Comparison of ENCODE assay signal across 9 cellular contexts in the genomic region with DNA sequence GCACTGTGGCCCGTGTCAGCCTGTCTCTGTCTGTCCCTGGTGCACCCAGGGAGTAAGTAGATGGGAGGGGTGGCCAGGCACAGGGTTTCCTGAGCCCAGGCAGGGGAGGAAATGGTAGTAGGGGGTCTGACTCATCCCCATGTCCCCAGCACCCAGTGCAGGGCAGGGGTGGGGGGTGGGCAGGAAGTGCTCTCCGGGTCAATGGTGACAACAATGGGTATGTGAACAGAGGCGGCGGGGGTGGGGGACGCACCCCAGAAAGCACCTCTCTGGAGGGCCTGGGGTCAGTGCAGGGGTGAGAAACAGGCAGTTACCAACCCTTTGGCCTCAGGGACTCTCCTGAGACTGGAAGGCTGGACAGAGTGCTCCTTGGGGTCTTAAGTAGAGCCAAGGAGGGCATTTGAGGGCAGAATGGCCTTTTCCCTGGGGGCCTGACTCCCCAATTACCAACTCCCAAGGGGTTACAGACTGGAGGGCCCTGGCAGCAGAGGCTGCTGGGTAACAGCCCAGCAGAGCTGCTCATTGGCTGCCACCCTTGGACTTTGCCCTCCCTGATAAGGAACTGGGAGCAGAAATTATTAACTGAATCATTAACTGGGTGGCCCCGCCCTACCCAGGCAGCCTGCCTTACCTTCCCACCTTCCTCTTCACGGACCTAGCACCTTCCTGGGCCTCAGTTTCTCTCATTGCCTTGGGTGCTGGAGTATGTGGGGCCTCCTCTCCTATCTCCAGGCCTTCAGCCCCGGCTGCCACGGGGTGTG. TPM values are rescaled to one million over a fixed set of nuclear protein-coding genes. Genes with fewer than 3 reads are reported as not detected.
A peak's percentile ranks its signal among the peaks of the same experiment; 100 is the strongest.
DNase-seq lines count a peak whose midpoint lies in the region; ATAC-seq, FAIRE-seq and TF ChIP-seq lines count a peak whose summit lies in the region.
"Had no signal": no experiment of that assay in that cellular context is flagged by ENCODE, and none has a peak within 500 bp of the region (broad histone marks: within the 10 kb centered on the region; RNA-seq: fewer than 3 reads in every experiment).

No MANE protein-coding gene starts in this region.

- H2AK5ac ChIP-seq in H1 (ENCODE audit: low read depth, low read length) = peak overlapping the region; percentile 83; the same call in 1 of the 2 replicates

- H2BK20ac ChIP-seq in H1 (ENCODE audit: low read length) = peak overlapping the region; percentile 34; the same call in 1 of the 2 replicates

- TF ChIP-seq RAD21 in H1 (IDR thresholded peaks at IDR 0.05 in 1 of 2, conservative IDR thresholded peaks at IDR 0.05 in 1 of 2; ENCODE audit: low read depth in 2 of 2, low read length in 2 of 2) = no peak

- no peaks in the 10 kb centered on the region for H4K20me1 ChIP-seq in OCI-LY7 (ENCODE audit: insufficient read depth, low read length)
- peaks cover 0 to 1% of the 10 kb centered on the region in 2 experiments for H4K20me1 ChIP-seq in H1 (replicated peaks in 1 of 2; ENCODE audit: control insufficient read depth in 1 of 2, insufficient read depth in 2 of 2, low read length in 2 of 2)

- H3K27ac ChIP-seq in OCI-LY7 (ENCODE audit: low read depth, low read length, poor library complexity, severe bottlenecking) = no peak overlapping the region
- H3K27ac ChIP-seq in H1 (ENCODE audit: low read depth, low read length) = no peak overlapping the region
- peak overlapping the region in 1 of 2 donors; percentile 70 for H3K27ac ChIP-seq in coronary artery
- H3K27ac ChIP-seq: neutrophil had no signal

- H3K18ac ChIP-seq in H1 (ENCODE audit: extremely low read depth, low read length) = peak overlapping the region; percentile 38; the same call in 1 of the 2 replicates

- no peaks in the 10 kb centered on the region for H3K36me3 Mint-ChIP-seq in stimulated activated naive B cell treated with anti-CD40 and anti-IgM and Interleukin-4, amounts not matched to agents 10 μg/mL and 1 μg/mL and 100 μg/mL, for 72 hours

- H4K8ac ChIP-seq in H1 (ENCODE audit: extremely low read depth, insufficient read depth, low read length) = no peak overlapping the region

- POLR2A ChIA-PET in OCI-LY7 (lab: Charles Lee) (no interaction called here), H1 (lab: Charles Lee; ENCODE audit: partially characterized antibody) (interaction anchor here (3.5 kb wide), 1 partner anchor 36 kb away, joined by 13 read pairs; the partner anchor contains the start of genes FEN1 and TMEM258)

- no peak overlapping the region for H4K91ac ChIP-seq in H1 (replicated peaks; ENCODE audit: insufficient read length, low read length)

- TF ChIP-seq POLR2A in H1 (IDR thresholded peaks at IDR 0.05; ENCODE audit: control extremely low read depth in 1 of 2, low read depth in 2 of 2, low read length in 2 of 2) = no peak

- no peaks in the 10 kb centered on the region for H3K9me3 ChIP-seq in OCI-LY7 (ENCODE audit: low read length)
- no peaks in the 10 kb centered on the region for H3K9me3 ChIP-seq in H1 (ENCODE audit: insufficient read depth in 2 of 2, low read depth in 1 of 2, low read length in 1 of 2)
- H3K9me3 ChIP-seq: neutrophil had no signal

- H3K27me3 Mint-ChIP-seq in stimulated activated naive B cell treated with anti-CD40 and anti-IgM and Interleukin-4, amounts not matched to agents 10 μg/mL and 1 μg/mL and 100 μg/mL, for 72 hours = peaks cover 27 to 69% of the 10 kb centered on the region in 2 donors

- peak; percentile 16 for DNase-seq in activated naive CD4-positive, alpha-beta T cell treated with Interleukin-2 at 50 U/mL for 16 hours
- DNase-seq in activated naive CD4-positive, alpha-beta T cell treated with anti-CD3 and anti-CD28 coated beads, Interleukin-2, amount 50 U/mL, for 16 hours = no peak
- no peak for DNase-seq in OCI-LY7 (ENCODE audit: low spot score)
- no peak for DNase-seq in H1 (ENCODE audit: low read depth in 1 of 2, low spot score in 2 of 2)
- no peak for DNase-seq in stimulated activated naive B cell treated with anti-CD40 and anti-IgM and Interleukin-4, amounts not matched to agents 10 μg/mL and 1 μg/mL and 100 μg/mL, for 72 hours
- no peak for DNase-seq in AG20443 (ENCODE audit: low spot score)
- DNase-seq in coronary artery (ENCODE audit: low spot score) = no peak
- no peak for DNase-seq in occipital lobe (lab: John Stamatoyannopoulos, UW)

- no peak for TF ChIP-seq EP300 in H1 (IDR thresholded peaks at IDR 0.05; ENCODE audit: borderline replicate concordance in 1 of 2, low read depth in 2 of 2, low read length in 2 of 2)

- intact Hi-C loops in OCI-LY7 (cut with micrococcal nuclease; ENCODE audit: unreplicated experiment) = no loop called here

- ATAC-seq in stimulated activated naive B cell treated with anti-CD40 and anti-IgM and Interleukin-4, amounts not matched to agents 10 μg/mL and 1 μg/mL and 100 μg/mL, for 72 hours (replicated peaks) = peak in 1 of 2 donors; percentile 31

- H2BK120ac ChIP-seq in H1 (replicated peaks; ENCODE audit: low read depth, low read length) = no peak overlapping the region

- H3K4me3 Mint-ChIP-seq in stimulated activated naive B cell treated with anti-CD40 and anti-IgM and Interleukin-4, amounts not matched to agents 10 μg/mL and 1 μg/mL and 100 μg/mL, for 72 hours = no peak overlapping the region

- no peak overlapping the region for H4K5ac ChIP-seq in H1 (ENCODE audit: insufficient read length, low read depth, low read length)

- H3K4me2 ChIP-seq in OCI-LY7 (ENCODE audit: low read length) (0 out of 2 replicates have a peak overlapping the region, but pooled peaks have one; percentile 10), H1 (ENCODE audit: insufficient read depth in 1 of 2, low read depth in 2 of 2, low read length in 2 of 2) (no peak overlapping the region)

- H3K9ac ChIP-seq in H1 (replicated peaks in 1 of 4; ENCODE audit: extremely low read depth in 1 of 4, low read depth in 3 of 4, low read length in 3 of 4) = no peak overlapping the region

- H2BK5ac ChIP-seq in H1 (ENCODE audit: low read depth, low read length) = peak overlapping the region; percentile 75; the same call in 1 of the 2 replicates

- peaks cover 10% of the 10 kb centered on the region for H3K4me1 ChIP-seq in OCI-LY7 (ENCODE audit: insufficient read depth, low read length, poor library complexity, severe bottlenecking)
- peaks cover 0 to 19% (median 13%) of the 10 kb centered on the region in 4 experiments; a peak in 6 of 7 replicates for H3K4me1 ChIP-seq in H1 (replicated peaks in 1 of 4; ENCODE audit: control insufficient read depth in 3 of 4, insufficient read depth in 4 of 4, low read length in 3 of 4)

- no peak overlapping the region for H3K4ac ChIP-seq in H1 (replicated peaks; ENCODE audit: insufficient read length, low read depth, low read length)

- H2AFZ ChIP-seq in OCI-LY7 (ENCODE audit: low read length) = 0 out of 2 replicates have a peak overlapping the region, but pooled peaks have one; percentile 4
- no peak overlapping the region for H2AFZ ChIP-seq in H1 (ENCODE audit: low read length)

- no peaks in the 10 kb centered on the region for H3K79me1 ChIP-seq in H1 (ENCODE audit: low read depth, low read length)

- no peak overlapping the region for H3K23ac ChIP-seq in H1 (ENCODE audit: insufficient read length)

- no peak overlapping the region for H3K14ac ChIP-seq in H1 (ENCODE audit: insufficient read length)

- peak overlapping the region; percentile 95; the same call in 1 of the 2 replicates for H2BK15ac ChIP-seq in H1 (ENCODE audit: low read length)

- no peak overlapping the region for H3K56ac ChIP-seq in H1 (replicated peaks; ENCODE audit: insufficient read length, low read depth, low read length)

- H3K23me2 ChIP-seq in H1 (ENCODE audit: low read depth, low read length) = no peaks in the 10 kb centered on the region

- peaks cover 4 to 21% (median 15%) of the 10 kb centered on the region in 4 experiments for H3K27me3 ChIP-seq in H1 (replicated peaks in 1 of 4; ENCODE audit: control insufficient read depth in 3 of 4, extremely low read depth in 1 of 4, insufficient read depth in 3 of 4, low read length in 3 of 4)

- H3K4me1 Mint-ChIP-seq in stimulated activated naive B cell treated with anti-CD40 and anti-IgM and Interleukin-4, amounts not matched to agents 10 μg/mL and 1 μg/mL and 100 μg/mL, for 72 hours = peaks cover 14 to 18% of the 10 kb centered on the region in 2 donors

- no TSS peak for BruUV-seq in OCI-LY7 (replicated peaks; lab: Mats Ljungman, UMichigan)

- H3K27ac Mint-ChIP-seq in stimulated activated naive B cell treated with anti-CD40 and anti-IgM and Interleukin-4, amounts not matched to agents 10 μg/mL and 1 μg/mL and 100 μg/mL, for 72 hours = peak overlapping the region; percentile 69

- 74% methylated on average over 8 of the region's 9 CpGs; no CpG with 5 or more reads in 1 of the 2 experiments for WGBS in H1 (ENCODE audit: extremely low coverage in 1 of 2, insufficient coverage in 1 of 2, insufficient read length in 1 of 2, insufficient replicate concordance in 2 of 2, low coverage in 1 of 2, low lambda C conversion rate in 2 of 2, missing lambda C conversion rate in 1 of 2), 2 experiments

- H3K9me3 Mint-ChIP-seq in stimulated activated naive B cell treated with anti-CD40 and anti-IgM and Interleukin-4, amounts not matched to agents 10 μg/mL and 1 μg/mL and 100 μg/mL, for 72 hours = no peaks in the 10 kb centered on the region

- TF ChIP-seq CTCF in OCI-LY7 (conservative IDR thresholded peaks at IDR 0.05; ENCODE audit: low read length) (no peak), H1 (IDR thresholded peaks at IDR 0.05; ENCODE audit: control extremely low read depth in 1 of 3, insufficient read depth in 1 of 3, low read depth in 1 of 3, low read length in 3 of 3) (no peak), coronary artery (IDR thresholded peaks at IDR 0.05) (no peak)

- no peaks in the 10 kb centered on the region for H3K79me2 ChIP-seq in OCI-LY7 (ENCODE audit: insufficient read depth, low read depth, low read length)
- H3K79me2 ChIP-seq in H1 (ENCODE audit: control insufficient read depth in 1 of 2, insufficient read depth in 2 of 2, low read length in 2 of 2) = no peaks in the 10 kb centered on the region

- CTCF ChIA-PET in OCI-LY7 (lab: Charles Lee; ENCODE audit: unreplicated experiment) = no interaction called here
- CTCF ChIA-PET in H1 (lab: Charles Lee; ENCODE audit: partially characterized antibody) = interaction anchor here (0.5 to 6.0 kb wide), 10 partner anchors 10 to 373 kb away, joined by 3 to 48 read pairs (median 4); no protein-coding TSS in a partner anchor

- H3K4me3 ChIP-seq in OCI-LY7 (ENCODE audit: low read depth, low read length, poor library complexity, severe bottlenecking) = no peak overlapping the region
- H3K4me3 ChIP-seq in H1 (ENCODE audit: extremely low read depth in 1 of 4, insufficient read depth in 2 of 4, low read depth in 3 of 4, low read length in 4 of 4) = no peak overlapping the region
- no peak overlapping the region for H3K4me3 ChIP-seq in coronary artery

- no peak for FAIRE-seq in H1 (lab: Jason Lieb, UNC)

- H2BK12ac ChIP-seq in H1 (ENCODE audit: low read depth, low read length) = peak overlapping the region; percentile 81; the same call in 1 of the 2 replicates

- no peaks in the 10 kb centered on the region for H3K36me3 ChIP-seq in OCI-LY7 (ENCODE audit: insufficient read depth, low read length)
- no peaks in the 10 kb centered on the region for H3K36me3 ChIP-seq in H1 (ENCODE audit: control insufficient read depth in 2 of 4, insufficient read depth in 4 of 4, low read length in 3 of 4)
- H3K36me3 ChIP-seq: neutrophil had no signal

- no peaks in the 10 kb centered on the region for H3K9me2 ChIP-seq in OCI-LY7 (ENCODE audit: insufficient read depth, low read length)

RNA-seq across cellular contexts. Expression of gene MYRF, which starts 4.2 kb away (rescaled TPM):
- total RNA-seq in OCI-LY7 (2014; rRNA removed; shearing (Covaris generic)) = 0.19 and 0.23 TPM in 2 replicates
- total RNA-seq in OCI-LY7 (2022) = 0.98 and 1.1 TPM in 2 replicates
- total RNA-seq in H1 (2021; fragmentation: NEBNext Ultra II Directional; extraction: Animal tissue kit (Norgen Biotek cat#: 25700)) = 6.0 TPM in 2 replicates
- 6.1 and 7.6 TPM in 2 replicates for polyA plus RNA-seq in H1 (2011; rRNA removed)
- polyA plus RNA-seq in H1 (2011; cell fraction: cytosol; rRNA removed) = 4.4 TPM
- 37.7 TPM for polyA plus RNA-seq in H1 (2011; cell fraction: nucleus; rRNA removed)
- 3.9 to 7.2 TPM (median 6.2 TPM) in 4 replicates for polyA plus RNA-seq in H1 (2012, experiment 1 of 2)
- 3.1 TPM for polyA plus RNA-seq in H1 (2012, experiment 2 of 2)
- 5.1 TPM for polyA plus RNA-seq in H1 (2013, experiment 1 of 2)
- 4.7 TPM for polyA plus RNA-seq in H1 (2013, experiment 2 of 2)
- polyA minus RNA-seq in H1 (2011; rRNA and poly(A)+ RNA removed) = 3.0 and 4.7 TPM in 2 replicates
- 3.7 TPM for polyA minus RNA-seq in H1 (2011; cell fraction: cytosol; rRNA and poly(A)+ RNA removed)
- 9.6 TPM for polyA minus RNA-seq in H1 (2011; cell fraction: nucleus; rRNA and poly(A)+ RNA removed)
- 0.94 TPM for total RNA-seq in occipital lobe

RNA-seq across cellular contexts. Expression of gene TMEM258, which starts 35.8 kb away (rescaled TPM):
- total RNA-seq in OCI-LY7 (2014; rRNA removed; shearing (Covaris generic)) = 119 and 174 TPM in 2 replicates
- total RNA-seq in OCI-LY7 (2022) (173 and 174 TPM in 2 replicates), occipital lobe (39.6 TPM)
- total RNA-seq in H1 (2021; fragmentation: NEBNext Ultra II Directional; extraction: Animal tissue kit (Norgen Biotek cat#: 25700)) = 186 and 191 TPM in 2 replicates
- polyA plus RNA-seq in H1 (2011; rRNA removed) = 622 and 759 TPM in 2 replicates
- 508 TPM for polyA plus RNA-seq in H1 (2011; cell fraction: cytosol; rRNA removed)
- 357 TPM for polyA plus RNA-seq in H1 (2011; cell fraction: nucleus; rRNA removed)
- 367 to 567 TPM (median 473 TPM) in 4 replicates for polyA plus RNA-seq in H1 (2012, experiment 1 of 2)
- polyA plus RNA-seq in H1 (2012, experiment 2 of 2) = 392 TPM
- polyA plus RNA-seq in H1 (2013, experiment 1 of 2) = 338 TPM
- polyA plus RNA-seq in H1 (2013, experiment 2 of 2) = 352 TPM
- 163 and 184 TPM in 2 replicates for polyA minus RNA-seq in H1 (2011; rRNA and poly(A)+ RNA removed)
- polyA minus RNA-seq in H1 (2011; cell fraction: cytosol; rRNA and poly(A)+ RNA removed) = 130 TPM
- polyA minus RNA-seq in H1 (2011; cell fraction: nucleus; rRNA and poly(A)+ RNA removed) = 123 TPM

RNA-seq across cellular contexts. Expression of gene FEN1, which starts 36.1 kb away (rescaled TPM):
- total RNA-seq in OCI-LY7 (2014; rRNA removed; shearing (Covaris generic)) = 143 and 153 TPM in 2 replicates
- total RNA-seq in OCI-LY7 (2022) (102 and 123 TPM in 2 replicates), occipital lobe (13.3 TPM)
- total RNA-seq in H1 (2021; fragmentation: NEBNext Ultra II Directional; extraction: Animal tissue kit (Norgen Biotek cat#: 25700)) = 84.5 and 86.1 TPM in 2 replicates
- polyA plus RNA-seq in H1 (2011; rRNA removed) = 52.6 and 52.9 TPM in 2 replicates
- 75.9 TPM for polyA plus RNA-seq in H1 (2011; cell fraction: cytosol; rRNA removed)
- polyA plus RNA-seq in H1 (2011; cell fraction: nucleus; rRNA removed) = 39.1 TPM
- 91.9 to 107 TPM (median 97.9 TPM) in 4 replicates for polyA plus RNA-seq in H1 (2012, experiment 1 of 2)
- polyA plus RNA-seq in H1 (2012, experiment 2 of 2) = 35.6 TPM
- 52.4 TPM for polyA plus RNA-seq in H1 (2013, experiment 1 of 2)
- 55.2 TPM for polyA plus RNA-seq in H1 (2013, experiment 2 of 2)
- polyA minus RNA-seq in H1 (2011; rRNA and poly(A)+ RNA removed) = 74.7 and 76.2 TPM in 2 replicates
- polyA minus RNA-seq in H1 (2011; cell fraction: cytosol; rRNA and poly(A)+ RNA removed) = 43.7 TPM
- 41.1 TPM for polyA minus RNA-seq in H1 (2011; cell fraction: nucleus; rRNA and poly(A)+ RNA removed)
